Comparison of ENCODE assay signal across 16 cellular contexts in the genomic region with DNA sequence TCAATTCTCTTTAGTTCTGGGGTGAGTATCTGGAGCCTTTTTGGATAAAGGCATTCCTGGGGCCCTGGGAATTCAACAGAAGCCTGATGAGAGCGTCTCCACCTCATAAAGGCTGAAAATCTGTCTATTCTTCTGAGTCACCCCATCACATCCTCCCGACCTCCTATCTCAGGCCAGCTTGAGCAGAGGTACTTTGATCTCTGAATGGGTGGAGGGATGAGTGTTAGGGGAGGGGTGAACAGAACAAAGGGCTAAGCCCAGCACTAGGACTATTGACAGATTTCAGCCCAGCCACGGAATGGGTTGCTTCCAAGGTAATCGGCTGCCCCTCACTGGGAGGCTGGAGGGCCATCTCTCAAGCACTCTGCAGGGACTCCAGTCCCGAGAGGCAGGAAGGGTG. TPM values are rescaled to one million over a fixed set of nuclear protein-coding genes. Genes with fewer than 3 reads are reported as not detected.
DNase-seq lines count a peak whose midpoint lies in the region; ATAC-seq lines count a peak whose summit lies in the region.
"Had no signal": no experiment of that assay in that cellular context is flagged by ENCODE, and none has a peak within 500 bp of the region (broad histone marks: within the 10 kb centered on the region; RNA-seq: fewer than 3 reads in every experiment).

No MANE protein-coding gene starts in this region.

- peaks cover 13% of the 10 kb centered on the region for H3K27me3 Mint-ChIP-seq in activated CD8-positive, alpha-beta memory T cell treated with anti-CD3 and anti-CD28 coated beads, Interleukin-2, amount 10 ng/mL, durations not matched to agents 7 days and 5 days
- H3K27me3 Mint-ChIP-seq in activated naive CD8-positive, alpha-beta T cell treated with anti-CD3 and anti-CD28 coated beads for 36 hours = no peaks in the 10 kb centered on the region

- DNase-seq in HK-2 (ENCODE audit: unreplicated experiment) (peak; percentile 49), SW480 (ENCODE audit: low spot score) (peak; percentile 90), mesendoderm (peak; percentile 95), DMS79 treated with DMSO at 0.1 percent for 48 hours (lab: John Stamatoyannopoulos, UW) (no peak)
- no peak for DNase-seq in activated CD8-positive, alpha-beta memory T cell treated with anti-CD3 and anti-CD28 coated beads, Interleukin-2, amount 10 ng/mL, durations not matched to agents 7 days and 5 days
- DNase-seq in activated naive CD8-positive, alpha-beta T cell treated with anti-CD3 and anti-CD28 coated beads for 36 hours = no peak
- DNase-seq: GF-D8, NCI-H1436, NCI-H774 had no signal

- no peak overlapping the region for H2BK5ac ChIP-seq in mesendoderm (ENCODE audit: low read length)

- H3K27me3 ChIP-seq in ACC112 (ENCODE audit: insufficient read depth, low read length) (no peaks in the 10 kb centered on the region), mesendoderm (ENCODE audit: insufficient read depth, low read length, poor library complexity) (no peaks in the 10 kb centered on the region)
- H3K27me3 ChIP-seq: upper lobe of right lung had no signal

- no peak overlapping the region for H4K5ac ChIP-seq in mesendoderm (ENCODE audit: low read length)

- H3K36me3 ChIP-seq in ACC112 (ENCODE audit: insufficient read depth, low read length) (no peaks in the 10 kb centered on the region), mesendoderm (ENCODE audit: control insufficient read depth, insufficient read depth, low read length) (no peaks in the 10 kb centered on the region)
- H3K36me3 ChIP-seq: upper lobe of right lung had no signal

- H4K8ac ChIP-seq in mesendoderm (ENCODE audit: low read depth, low read length) = no peak overlapping the region

- H3K4me3 Mint-ChIP-seq in activated CD8-positive, alpha-beta memory T cell treated with anti-CD3 and anti-CD28 coated beads, Interleukin-2, amount 10 ng/mL, durations not matched to agents 7 days and 5 days = no peak overlapping the region
- H3K4me3 Mint-ChIP-seq in activated naive CD8-positive, alpha-beta T cell treated with anti-CD3 and anti-CD28 coated beads for 36 hours = no peak overlapping the region

- no peak overlapping the region for H2BK15ac ChIP-seq in mesendoderm (replicated peaks; ENCODE audit: low read depth)

- no peaks in the 10 kb centered on the region for H3K79me1 ChIP-seq in mesendoderm (ENCODE audit: low read length)

- CTCF ChIA-PET in activated CD8-positive, alpha-beta memory T cell treated with anti-CD3 and anti-CD28 coated beads, Interleukin-2, amount 10 ng/mL, durations not matched to agents 7 days and 5 days (lab: Charles Lee) = interaction anchor here (1.0 to 1.2 kb wide), 2 partner anchors 60 to 138 kb away, joined by 3 read pairs; no protein-coding TSS in a partner anchor

- H2BK120ac ChIP-seq in mesendoderm (ENCODE audit: low read depth, low read length) = no peak overlapping the region

- WGBS in mesendoderm (ENCODE audit: extremely low coverage, insufficient coverage, low lambda C conversion rate) = no CpG with 5 or more reads among the region's 5 CpGs

- H3K4me1 ChIP-seq in ACC112 (ENCODE audit: control insufficient read depth, insufficient read depth, low read length, unreplicated experiment) = peaks cover 36% of the 10 kb centered on the region
- H3K4me1 ChIP-seq in mesendoderm (ENCODE audit: control insufficient read depth, low read depth, low read length) = peaks cover 18% of the 10 kb centered on the region

- H3K27ac ChIP-seq in ACC112 (ENCODE audit: low read depth, low read length) = peak overlapping the region; percentile 72
- H3K27ac ChIP-seq in mesendoderm (ENCODE audit: low read depth, low read length) = peak overlapping the region; percentile 90
- H3K27ac ChIP-seq: SK-N-MC, upper lobe of right lung had no signal

- H2AFZ ChIP-seq in ACC112 (ENCODE audit: low read length, unreplicated experiment) = peak overlapping the region; percentile 64

- H3K56ac ChIP-seq in mesendoderm (ENCODE audit: low read length) = no peak overlapping the region

- H3K23ac ChIP-seq in mesendoderm (ENCODE audit: low read length) = no peak overlapping the region

- no peaks in the 10 kb centered on the region for H3K4me1 Mint-ChIP-seq in activated CD8-positive, alpha-beta memory T cell treated with anti-CD3 and anti-CD28 coated beads, Interleukin-2, amount 10 ng/mL, durations not matched to agents 7 days and 5 days
- H3K4me1 Mint-ChIP-seq in activated naive CD8-positive, alpha-beta T cell treated with anti-CD3 and anti-CD28 coated beads for 36 hours = no peaks in the 10 kb centered on the region

- no peak overlapping the region for H3K9ac ChIP-seq in mesendoderm (ENCODE audit: low read length)

- H2AK5ac ChIP-seq in mesendoderm (ENCODE audit: low read length) = no peak overlapping the region

- ATAC-seq in activated CD8-positive, alpha-beta memory T cell treated with anti-CD3 and anti-CD28 coated beads, Interleukin-2, amount 10 ng/mL, durations not matched to agents 7 days and 5 days = no peak
- no peak for ATAC-seq in GM21528 (IDR thresholded peaks at IDR 0.05; ENCODE audit: low FRiP score, unreplicated experiment)
- ATAC-seq: activated CD4-positive, CD25-positive, alpha-beta regulatory T cell treated with anti-CD3 and anti-CD28 coated beads, Interleukin-2, amount 50 U/mL, for 24 hours; upper lobe of right lung had no signal

- H3K4ac ChIP-seq in mesendoderm (ENCODE audit: low read depth, low read length) = no peak overlapping the region

- H3K4me3 ChIP-seq in ACC112 (ENCODE audit: low read depth, low read length) = peak overlapping the region; percentile 22; the same call in 1 of the 2 replicates
- H3K4me3 ChIP-seq in mesendoderm (ENCODE audit: low read length) = no peak overlapping the region
- H3K4me3 ChIP-seq: SK-N-MC, skin epidermis, upper lobe of right lung had no signal

- no peak overlapping the region for H3K18ac ChIP-seq in mesendoderm (ENCODE audit: low read length)

- no peaks in the 10 kb centered on the region for H3K9me3 Mint-ChIP-seq in activated CD8-positive, alpha-beta memory T cell treated with anti-CD3 and anti-CD28 coated beads, Interleukin-2, amount 10 ng/mL, durations not matched to agents 7 days and 5 days (ENCODE audit: low read depth)
- H3K9me3 Mint-ChIP-seq in activated naive CD8-positive, alpha-beta T cell treated with anti-CD3 and anti-CD28 coated beads for 36 hours = no peaks in the 10 kb centered on the region
- H3K9me3 Mint-ChIP-seq: activated T-helper 2 cell treated with anti-CD3 and anti-CD28 coated beads, Interferon-gamma antibody, Interleukin-2, Interleukin-4, amounts not matched to agents 10 μg/mL and 5 μg/mL and 100 μg/mL, durations not matched to agents 14 hours and 24 hours and 36 hours had no signal

- H3K79me2 ChIP-seq in ACC112 (ENCODE audit: control insufficient read depth, insufficient read depth, low read length, unreplicated experiment) (no peaks in the 10 kb centered on the region), mesendoderm (ENCODE audit: control insufficient read depth, insufficient read depth, low read length) (no peaks in the 10 kb centered on the region)

- H3K4me2 ChIP-seq in mesendoderm (ENCODE audit: low read length) = no peak overlapping the region

- no peaks in the 10 kb centered on the region for H3K36me3 Mint-ChIP-seq in activated CD8-positive, alpha-beta memory T cell treated with anti-CD3 and anti-CD28 coated beads, Interleukin-2, amount 10 ng/mL, durations not matched to agents 7 days and 5 days
- no peaks in the 10 kb centered on the region for H3K36me3 Mint-ChIP-seq in activated naive CD8-positive, alpha-beta T cell treated with anti-CD3 and anti-CD28 coated beads for 36 hours

- H3K27ac Mint-ChIP-seq in activated CD8-positive, alpha-beta memory T cell treated with anti-CD3 and anti-CD28 coated beads, Interleukin-2, amount 10 ng/mL, durations not matched to agents 7 days and 5 days = no peak overlapping the region
- H3K27ac Mint-ChIP-seq in activated naive CD8-positive, alpha-beta T cell treated with anti-CD3 and anti-CD28 coated beads for 36 hours = no peak overlapping the region
- H3K27ac Mint-ChIP-seq: activated T-helper 2 cell treated with anti-CD3 and anti-CD28 coated beads, Interferon-gamma antibody, Interleukin-2, Interleukin-4, amounts not matched to agents 10 μg/mL and 5 μg/mL and 100 μg/mL, durations not matched to agents 14 hours and 24 hours and 36 hours had no signal

RNA-seq across cellular contexts. Expression of gene MYBPH, which starts 2.5 kb away (rescaled TPM):
- not detected for polyA plus RNA-seq in mesendoderm (2013, experiment 1 of 2)
- polyA plus RNA-seq in mesendoderm (2013, experiment 2 of 2) = 0.04 TPM
- not detected for total RNA-seq in activated CD8-positive, alpha-beta memory T cell treated with anti-CD3 and anti-CD28 coated beads, Interleukin-2, amount 10 ng/mL, durations not matched to agents 7 days and 5 days
- total RNA-seq in activated naive CD8-positive, alpha-beta T cell treated with anti-CD3 and anti-CD28 coated beads for 36 hours = not detected
- total RNA-seq: activated T-helper 2 cell treated with anti-CD3 and anti-CD28 coated beads, Interferon-gamma antibody, Interleukin-2, Interleukin-4, amounts not matched to agents 10 μg/mL and 5 μg/mL and 100 μg/mL, durations not matched to agents 14 hours and 24 hours and 36 hours; upper lobe of right lung had no signal

RNA-seq across cellular contexts. Expression of gene CHI3L1, which starts 8.4 kb away (rescaled TPM):
- 0.22 TPM for polyA plus RNA-seq in mesendoderm (2013, experiment 1 of 2)
- polyA plus RNA-seq in mesendoderm (2013, experiment 2 of 2) = 0.20 TPM
- not detected for total RNA-seq in activated CD8-positive, alpha-beta memory T cell treated with anti-CD3 and anti-CD28 coated beads, Interleukin-2, amount 10 ng/mL, durations not matched to agents 7 days and 5 days
- total RNA-seq in activated naive CD8-positive, alpha-beta T cell treated with anti-CD3 and anti-CD28 coated beads for 36 hours = not detected
- total RNA-seq: activated T-helper 2 cell treated with anti-CD3 and anti-CD28 coated beads, Interferon-gamma antibody, Interleukin-2, Interleukin-4, amounts not matched to agents 10 μg/mL and 5 μg/mL and 100 μg/mL, durations not matched to agents 14 hours and 24 hours and 36 hours had no signal

RNA-seq across cellular contexts. Expression of gene ADORA1, which starts 50.6 kb away (rescaled TPM):
- 8.0 TPM for polyA plus RNA-seq in mesendoderm (2013, experiment 1 of 2)
- 8.0 TPM for polyA plus RNA-seq in mesendoderm (2013, experiment 2 of 2)
- not detected for total RNA-seq in activated CD8-positive, alpha-beta memory T cell treated with anti-CD3 and anti-CD28 coated beads, Interleukin-2, amount 10 ng/mL, durations not matched to agents 7 days and 5 days
- total RNA-seq in activated naive CD8-positive, alpha-beta T cell treated with anti-CD3 and anti-CD28 coated beads for 36 hours = not detected
- total RNA-seq: activated T-helper 2 cell treated with anti-CD3 and anti-CD28 coated beads, Interferon-gamma antibody, Interleukin-2, Interleukin-4, amounts not matched to agents 10 μg/mL and 5 μg/mL and 100 μg/mL, durations not matched to agents 14 hours and 24 hours and 36 hours had no signal

RNA-seq across cellular contexts. Expression of gene CHIT1, which starts 51.4 kb away (rescaled TPM):
- not detected for polyA plus RNA-seq in mesendoderm (2013, experiment 1 of 2)
- polyA plus RNA-seq in mesendoderm (2013, experiment 2 of 2) = not detected
- total RNA-seq in activated CD8-positive, alpha-beta memory T cell treated with anti-CD3 and anti-CD28 coated beads, Interleukin-2, amount 10 ng/mL, durations not matched to agents 7 days and 5 days = under 1 TPM; 0.41 to 0.94 TPM
- under 1 TPM; 0.21 to 0.56 TPM for total RNA-seq in activated naive CD8-positive, alpha-beta T cell treated with anti-CD3 and anti-CD28 coated beads for 36 hours

Comparison
In these comparisons a context has a peak if more than half of its experiments do, and no peak if none do; other contexts are left out.
1. DNase-seq: peak in HK-2 (single experiment), SW480 (single experiment) and mesendoderm (single experiment); none in activated CD8-positive, alpha-beta memory T cell treated with anti-CD3 and anti-CD28 coated beads, Interleukin-2, amount 10 ng/mL, durations not matched to agents 7 days and 5 days (single experiment), activated naive CD8-positive, alpha-beta T cell treated with anti-CD3 and anti-CD28 coated beads for 36 hours (single experiment) and DMS79 treated with DMSO at 0.1 percent for 48 hours (single experiment).